In genomic region chr3:27666277-27666676, GRCh38 we compare ENCODE assay signal across 11 cellular contexts. TPM values are rescaled to one million over a fixed set of nuclear protein-coding genes. Genes with fewer than 3 reads are reported as not detected.
DNase-seq lines count a peak whose midpoint lies in the region; ATAC-seq, FAIRE-seq and TF ChIP-seq lines count a peak whose summit lies in the region.
"Had no signal": no experiment of that assay in that cellular context is flagged by ENCODE, and none has a peak within 500 bp of the region (broad histone marks: within the 10 kb centered on the region; RNA-seq: fewer than 3 reads in every experiment).

No MANE protein-coding gene starts in this region.

- FAIRE-seq in astrocyte (lab: Jason Lieb, UNC): peak; percentile 17

- ATAC-seq in HG03039 (IDR thresholded peaks at IDR 0.05; ENCODE audit: unreplicated experiment): peak; percentile 51
- ATAC-seq in GM18861 (IDR thresholded peaks at IDR 0.05; ENCODE audit: unreplicated experiment): no peak
- ATAC-seq: activated CD4-positive, CD25-positive, alpha-beta regulatory T cell treated with anti-CD3 and anti-CD28 coated beads, Interleukin-2, amount 50 U/mL, for 24 hours had no signal

- H3K27ac ChIP-seq in astrocyte (ENCODE audit: low read depth, low read length) (peak overlapping the region; percentile 10), skeletal muscle tissue (ENCODE audit: low read depth, low read length) (peak overlapping the region; percentile 42)

- DNase-seq in activated CD4-positive, alpha-beta T cell treated with anti-CD3 and anti-CD28 coated beads, Interleukin-2, amount 10 ng/mL, durations not matched to agents 24 days and 14 days: peak; percentile 74
- DNase-seq in activated CD4-positive, alpha-beta T cell treated with anti-CD3 and anti-CD28 coated beads, Interleukin-2, amount 50 U/mL, for 4 hours: no peak
- DNase-seq in astrocyte (ENCODE audit: low read depth) (no peak), GM03348 (ENCODE audit: low spot score) (no peak), NCI-H2081 treated with DMSO at 0.1 percent for 48 hours (lab: John Stamatoyannopoulos, UW) (no peak)
- DNase-seq: ACHN; stimulated activated naive CD4-positive, alpha-beta T cell had no signal

- H3K4me2 ChIP-seq in astrocyte (ENCODE audit: low read length): peak overlapping the region; percentile 61

- peaks cover 11% of the 10 kb centered on the region for H3K9me3 Mint-ChIP-seq in activated CD4-positive, alpha-beta T cell treated with anti-CD3 and anti-CD28 coated beads, Interleukin-2, amount 10 ng/mL, durations not matched to agents 24 days and 14 days
- no peaks in the 10 kb centered on the region for H3K9me3 Mint-ChIP-seq in astrocyte (ENCODE audit: unreplicated experiment)

- no peak overlapping the region for H2AFZ ChIP-seq in astrocyte (ENCODE audit: low read depth, low read length)

- peaks cover 16% of the 10 kb centered on the region for H3K4me1 Mint-ChIP-seq in activated CD4-positive, alpha-beta T cell treated with anti-CD3 and anti-CD28 coated beads, Interleukin-2, amount 10 ng/mL, durations not matched to agents 24 days and 14 days
- peaks cover 2% of the 10 kb centered on the region for H3K4me1 Mint-ChIP-seq in astrocyte (ENCODE audit: low read depth, unreplicated experiment)

- H3K9ac ChIP-seq in astrocyte (ENCODE audit: low read length) (no peak overlapping the region), skeletal muscle tissue (ENCODE audit: low read depth in 1 of 3, low read length in 3 of 3) (no peak overlapping the region)

- H3K27me3 Mint-ChIP-seq in activated CD4-positive, alpha-beta T cell treated with anti-CD3 and anti-CD28 coated beads, Interleukin-2, amount 10 ng/mL, durations not matched to agents 24 days and 14 days: no peaks in the 10 kb centered on the region
- peaks cover 2% of the 10 kb centered on the region for H3K27me3 Mint-ChIP-seq in astrocyte (ENCODE audit: low read depth, unreplicated experiment)

- H3K27me3 ChIP-seq in astrocyte (ENCODE audit: insufficient read depth, low read length) (no peaks in the 10 kb centered on the region), skeletal muscle tissue (ENCODE audit: control insufficient read depth in 3 of 3, insufficient read depth in 3 of 3, low read length in 3 of 3) (no peaks in the 10 kb centered on the region)

- no peaks in the 10 kb centered on the region for H3K79me2 ChIP-seq in astrocyte (ENCODE audit: insufficient read depth, low read length)

- H3K4me3 Mint-ChIP-seq in activated CD4-positive, alpha-beta T cell treated with anti-CD3 and anti-CD28 coated beads, Interleukin-2, amount 10 ng/mL, durations not matched to agents 24 days and 14 days: peak overlapping the region; percentile 58
- H3K4me3 Mint-ChIP-seq in astrocyte (ENCODE audit: unreplicated experiment): no peak overlapping the region

- H3K36me3 Mint-ChIP-seq in activated CD4-positive, alpha-beta T cell treated with anti-CD3 and anti-CD28 coated beads, Interleukin-2, amount 10 ng/mL, durations not matched to agents 24 days and 14 days (ENCODE audit: low read depth): no peaks in the 10 kb centered on the region
- no peaks in the 10 kb centered on the region for H3K36me3 Mint-ChIP-seq in astrocyte (ENCODE audit: low read depth, unreplicated experiment)

- no peak for TF ChIP-seq CTCF in astrocyte (IDR thresholded peaks at IDR 0.05; ENCODE audit: insufficient read depth, low read depth, low read length)

- H3K4me1 ChIP-seq in astrocyte (ENCODE audit: insufficient read depth, low read length) (peaks cover 5% of the 10 kb centered on the region), skeletal muscle tissue (ENCODE audit: control insufficient read depth in 3 of 3, insufficient read depth in 3 of 3, low read length in 3 of 3) (no peaks in the 10 kb centered on the region)

- no peaks in the 10 kb centered on the region for H4K20me1 ChIP-seq in astrocyte (ENCODE audit: insufficient read depth, low read length)

- intact Hi-C loops in activated CD4-positive, alpha-beta T cell treated with anti-CD3 and anti-CD28 coated beads, Interleukin-2, amount 10 ng/mL, durations not matched to agents 24 days and 14 days (cut with micrococcal nuclease): loop anchor here (5.0 kb wide), 1 partner anchor 184 kb away; the partner anchor contains the start of gene SLC4A7

- peak overlapping the region; percentile 82 for H3K27ac Mint-ChIP-seq in activated CD4-positive, alpha-beta T cell treated with anti-CD3 and anti-CD28 coated beads, Interleukin-2, amount 10 ng/mL, durations not matched to agents 24 days and 14 days
- no peak overlapping the region for H3K27ac Mint-ChIP-seq in astrocyte (ENCODE audit: unreplicated experiment)

- H3K9me3 ChIP-seq in astrocyte (ENCODE audit: insufficient read depth, low read depth, low read length): no peaks in the 10 kb centered on the region
- no peaks in the 10 kb centered on the region for H3K9me3 ChIP-seq in skeletal muscle tissue (ENCODE audit: control insufficient read depth in 3 of 3, low read length in 3 of 3)

- H3K36me3 ChIP-seq in astrocyte (ENCODE audit: insufficient read depth, low read length): no peaks in the 10 kb centered on the region
- no peaks in the 10 kb centered on the region for H3K36me3 ChIP-seq in skeletal muscle tissue (ENCODE audit: control insufficient read depth in 3 of 3, insufficient read depth in 3 of 3, low read length in 3 of 3)

- H3K4me3 ChIP-seq in astrocyte (ENCODE audit: insufficient read depth, low read depth, low read length): no peak overlapping the region
- no peak overlapping the region for H3K4me3 ChIP-seq in skeletal muscle tissue (ENCODE audit: low read length in 3 of 3)

RNA-seq across cellular contexts. Expression of gene EOMES, which starts 55.8 kb away (rescaled TPM):
- total RNA-seq in activated CD4-positive, alpha-beta T cell treated with anti-CD3 and anti-CD28 coated beads, Interleukin-2, amount 10 ng/mL, durations not matched to agents 24 days and 14 days: 7.4 and 7.8 TPM in 2 replicates
- total RNA-seq in astrocyte (not detected in 2 replicates), skeletal muscle tissue (0.52 TPM)
